Comparison of ENCODE assay signal across 8 cellular contexts in the genomic region with DNA sequence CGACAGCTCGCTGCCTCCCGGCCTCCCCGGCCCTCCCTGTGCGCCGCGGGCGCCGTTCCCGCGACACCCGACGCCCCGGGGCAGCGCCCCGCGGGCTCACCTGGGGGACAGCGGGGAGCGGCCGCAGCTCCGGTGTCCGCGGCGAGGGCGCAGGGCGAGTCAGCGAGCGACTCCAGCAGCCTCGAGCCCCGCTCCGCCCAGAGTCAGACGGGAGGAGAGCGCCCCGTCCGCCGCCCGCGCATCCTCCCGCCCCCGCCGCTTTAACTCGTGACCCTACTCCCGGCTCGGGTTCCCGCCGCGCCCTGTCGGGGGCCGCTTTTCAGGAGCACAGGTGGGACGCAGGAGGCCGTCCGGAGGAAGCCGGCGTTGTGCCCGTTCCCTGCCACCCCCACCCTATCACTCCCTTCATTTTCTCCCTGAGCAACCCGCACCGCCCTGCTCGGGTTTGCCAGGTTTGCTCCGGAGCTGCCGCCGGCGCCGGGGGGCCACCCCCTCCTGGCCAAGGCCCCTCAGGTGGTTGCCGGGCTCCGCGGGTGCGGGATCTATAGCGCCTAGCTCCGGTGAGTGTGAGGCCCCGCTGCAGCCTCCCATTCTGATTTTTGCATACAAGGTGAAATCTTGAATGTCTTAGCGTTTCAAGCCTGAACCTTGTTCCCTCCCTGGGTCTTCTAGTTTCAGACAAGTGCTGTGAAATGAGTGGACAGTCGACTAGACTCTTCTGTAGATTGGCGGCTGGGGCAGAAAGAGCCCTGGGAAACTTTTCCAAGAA. TPM values are rescaled to one million over a fixed set of nuclear protein-coding genes. Genes with fewer than 3 reads are reported as not detected.
DNase-seq lines count a peak whose midpoint lies in the region; ATAC-seq and TF ChIP-seq lines count a peak whose summit lies in the region.

A gene with protein sequence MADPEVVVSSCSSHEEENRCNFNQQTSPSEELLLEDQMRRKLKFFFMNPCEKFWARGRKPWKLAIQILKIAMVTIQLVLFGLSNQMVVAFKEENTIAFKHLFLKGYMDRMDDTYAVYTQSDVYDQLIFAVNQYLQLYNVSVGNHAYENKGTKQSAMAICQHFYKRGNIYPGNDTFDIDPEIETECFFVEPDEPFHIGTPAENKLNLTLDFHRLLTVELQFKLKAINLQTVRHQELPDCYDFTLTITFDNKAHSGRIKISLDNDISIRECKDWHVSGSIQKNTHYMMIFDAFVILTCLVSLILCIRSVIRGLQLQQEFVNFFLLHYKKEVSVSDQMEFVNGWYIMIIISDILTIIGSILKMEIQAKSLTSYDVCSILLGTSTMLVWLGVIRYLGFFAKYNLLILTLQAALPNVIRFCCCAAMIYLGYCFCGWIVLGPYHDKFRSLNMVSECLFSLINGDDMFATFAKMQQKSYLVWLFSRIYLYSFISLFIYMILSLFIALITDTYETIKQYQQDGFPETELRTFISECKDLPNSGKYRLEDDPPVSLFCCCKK (minus strand): TSS at position 205 of the 769 bp plus-strand sequence. CDS start 3,140 bp downstream, outside the sequence.

- WGBS in ectodermal cell, 2 experiments, result 0 to 1% methylated on average over 72 to 73 of the region's 73 CpGs

- H3K27me3 ChIP-seq in ectodermal cell (ENCODE audit: control insufficient read depth, insufficient read depth, low read length, poor library complexity, severe bottlenecking), result peaks cover 74% of the 10 kb centered on the region
- peaks cover 11 to 27% of the 10 kb centered on the region in 2 donors for H3K27me3 ChIP-seq in muscle layer of colon (ENCODE audit: control insufficient read depth in 1 of 2, insufficient read depth in 2 of 2, low read length in 2 of 2)
- H3K27me3 ChIP-seq in tibial artery, result peaks cover 4 to 35% of the 10 kb centered on the region in 2 donors

- no peak within 1 kb of the TSS for H3K27ac ChIP-seq in ectodermal cell (ENCODE audit: insufficient read depth, low read depth, low read length, poor library complexity, severe bottlenecking)
- no peak within 1 kb of the TSS for H3K27ac ChIP-seq in muscle layer of colon (ENCODE audit: low read depth, low read length)
- no peak within 1 kb of the TSS for H3K27ac ChIP-seq in tibial artery

- H3K4me1 ChIP-seq in ectodermal cell (ENCODE audit: control insufficient read depth, insufficient read depth, low read length) (no peaks in the 10 kb centered on the region), muscle layer of colon (ENCODE audit: insufficient read depth, low read length) (no peaks in the 10 kb centered on the region), tibial artery (peaks cover 0 to 15% (median 12%) of the 10 kb centered on the region in 4 donors)

- intact Hi-C loops in tibial artery (cut with DNase I; ENCODE audit: low total_unique reads), result no loop called here

- ATAC-seq in GM21825 (IDR thresholded peaks at IDR 0.05; ENCODE audit: unreplicated experiment), result peak; percentile 70

- DNase-seq in GM12864 (ENCODE audit: low read depth), result no peak
- DNase-seq in activated CD4-positive, CD25-positive, alpha-beta regulatory T cell treated with anti-CD3 and anti-CD28 coated beads, Interleukin-2, amount 50 U/mL, for 72 hours, result peak; percentile 37
- peak in 1 of 2 donors; percentile 32 for DNase-seq in tibial artery
- no peak for DNase-seq in midbrain (lab: John Stamatoyannopoulos, UW)

- no peak for TF ChIP-seq CTCF in GM12864 (IDR thresholded peaks at IDR 0.05; ENCODE audit: low read depth, low read length, missing control alignments)
- TF ChIP-seq CTCF in tibial artery (IDR thresholded peaks at IDR 0.05), result no peak

- H3K4me3 ChIP-seq in GM12864 (ENCODE audit: low read depth, low read length) (peak within 1 kb of the TSS; percentile 69), ectodermal cell (ENCODE audit: insufficient read depth, low read depth, low read length) (peak within 1 kb of the TSS; percentile 35), muscle layer of colon (ENCODE audit: low read depth in 1 of 2, low read length in 2 of 2) (peak within 1 kb of the TSS; percentile 33 to 45), tibial artery (peak within 1 kb of the TSS; percentile 37 to 59)

- H3K9me3 ChIP-seq in ectodermal cell (ENCODE audit: control insufficient read depth, low read length) (no peaks in the 10 kb centered on the region), muscle layer of colon (ENCODE audit: low read length) (no peaks in the 10 kb centered on the region), tibial artery (no peaks in the 10 kb centered on the region)

- TF ChIP-seq EP300 in Ishikawa (IDR thresholded peaks at IDR 0.05; ENCODE audit: borderline replicate concordance), result no peak

- peak; percentile 0; the same call in 1 of the 2 replicates for TF ChIP-seq RAD21 in Ishikawa (IDR thresholded peaks at IDR 0.05; ENCODE audit: low read depth)

- H3K36me3 ChIP-seq in ectodermal cell (ENCODE audit: control insufficient read depth, insufficient read depth, low read length) (no peaks in the 10 kb centered on the region), muscle layer of colon (ENCODE audit: insufficient read depth, low read length) (no peaks in the 10 kb centered on the region), tibial artery (no peaks in the 10 kb centered on the region)

- H3K9ac ChIP-seq in muscle layer of colon (ENCODE audit: low read length), result no peak within 1 kb of the TSS

TF ChIP-seq in Ishikawa, 13 proteins besides CTCF, POLR2A, EP300 and RAD21:
- peak; percentile 45; the same call in 1 of the 2 replicates for TF ChIP-seq NFIC (IDR thresholded peaks at IDR 0.05)
- peak; percentile 92 for TF ChIP-seq EGR1 (IDR thresholded peaks at IDR 0.05)
- TF ChIP-seq, protein P1, sequence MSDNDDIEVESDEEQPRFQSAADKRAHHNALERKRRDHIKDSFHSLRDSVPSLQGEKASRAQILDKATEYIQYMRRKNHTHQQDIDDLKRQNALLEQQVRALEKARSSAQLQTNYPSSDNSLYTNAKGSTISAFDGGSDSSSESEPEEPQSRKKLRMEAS (IDR thresholded peaks at IDR 0.05), result peak; percentile 59; the same call in 1 of the 2 replicates
- TF ChIP-seq, protein P2, sequence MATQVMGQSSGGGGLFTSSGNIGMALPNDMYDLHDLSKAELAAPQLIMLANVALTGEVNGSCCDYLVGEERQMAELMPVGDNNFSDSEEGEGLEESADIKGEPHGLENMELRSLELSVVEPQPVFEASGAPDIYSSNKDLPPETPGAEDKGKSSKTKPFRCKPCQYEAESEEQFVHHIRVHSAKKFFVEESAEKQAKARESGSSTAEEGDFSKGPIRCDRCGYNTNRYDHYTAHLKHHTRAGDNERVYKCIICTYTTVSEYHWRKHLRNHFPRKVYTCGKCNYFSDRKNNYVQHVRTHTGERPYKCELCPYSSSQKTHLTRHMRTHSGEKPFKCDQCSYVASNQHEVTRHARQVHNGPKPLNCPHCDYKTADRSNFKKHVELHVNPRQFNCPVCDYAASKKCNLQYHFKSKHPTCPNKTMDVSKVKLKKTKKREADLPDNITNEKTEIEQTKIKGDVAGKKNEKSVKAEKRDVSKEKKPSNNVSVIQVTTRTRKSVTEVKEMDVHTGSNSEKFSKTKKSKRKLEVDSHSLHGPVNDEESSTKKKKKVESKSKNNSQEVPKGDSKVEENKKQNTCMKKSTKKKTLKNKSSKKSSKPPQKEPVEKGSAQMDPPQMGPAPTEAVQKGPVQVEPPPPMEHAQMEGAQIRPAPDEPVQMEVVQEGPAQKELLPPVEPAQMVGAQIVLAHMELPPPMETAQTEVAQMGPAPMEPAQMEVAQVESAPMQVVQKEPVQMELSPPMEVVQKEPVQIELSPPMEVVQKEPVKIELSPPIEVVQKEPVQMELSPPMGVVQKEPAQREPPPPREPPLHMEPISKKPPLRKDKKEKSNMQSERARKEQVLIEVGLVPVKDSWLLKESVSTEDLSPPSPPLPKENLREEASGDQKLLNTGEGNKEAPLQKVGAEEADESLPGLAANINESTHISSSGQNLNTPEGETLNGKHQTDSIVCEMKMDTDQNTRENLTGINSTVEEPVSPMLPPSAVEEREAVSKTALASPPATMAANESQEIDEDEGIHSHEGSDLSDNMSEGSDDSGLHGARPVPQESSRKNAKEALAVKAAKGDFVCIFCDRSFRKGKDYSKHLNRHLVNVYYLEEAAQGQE (IDR thresholded peaks at IDR 0.05; ENCODE audit: low read depth), result no peak
- no peak for TF ChIP-seq CREB1 (IDR thresholded peaks at IDR 0.05; ENCODE audit: low read depth)
- TF ChIP-seq FOXM1 (IDR thresholded peaks at IDR 0.05; ENCODE audit: borderline replicate concordance, low read depth), result no peak
- TF ChIP-seq YY1 (IDR thresholded peaks at IDR 0.05; ENCODE audit: low read depth), result no peak
- peak; percentile 42; the same call in 1 of the 2 replicates for TF ChIP-seq TAF1 (IDR thresholded peaks at IDR 0.05; ENCODE audit: low read depth)
- no peak for TF ChIP-seq CEBPB (IDR thresholded peaks at IDR 0.05)
- TF ChIP-seq ZBTB7A (IDR thresholded peaks at IDR 0.05; ENCODE audit: low read depth), result no peak
- TF ChIP-seq TEAD4 (IDR thresholded peaks at IDR 0.05), result no peak
- TF ChIP-seq TCF12 (IDR thresholded peaks at IDR 0.05; ENCODE audit: low read depth), result no peak
- TF ChIP-seq, protein P3, sequence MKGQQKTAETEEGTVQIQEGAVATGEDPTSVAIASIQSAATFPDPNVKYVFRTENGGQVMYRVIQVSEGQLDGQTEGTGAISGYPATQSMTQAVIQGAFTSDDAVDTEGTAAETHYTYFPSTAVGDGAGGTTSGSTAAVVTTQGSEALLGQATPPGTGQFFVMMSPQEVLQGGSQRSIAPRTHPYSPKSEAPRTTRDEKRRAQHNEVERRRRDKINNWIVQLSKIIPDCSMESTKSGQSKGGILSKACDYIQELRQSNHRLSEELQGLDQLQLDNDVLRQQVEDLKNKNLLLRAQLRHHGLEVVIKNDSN (IDR thresholded peaks at IDR 0.05), result peak; percentile 72

RNA-seq across cellular contexts. Expression of the gene that starts here (rescaled TPM):
- polyA plus RNA-seq in ectodermal cell (2013, experiment 1 of 4), result 0.59 TPM
- polyA plus RNA-seq in ectodermal cell (2013, experiment 2 of 4), result 0.43 TPM
- polyA plus RNA-seq in ectodermal cell (2013, experiment 3 of 4), result 0.27 TPM
- polyA plus RNA-seq in ectodermal cell (2013, experiment 4 of 4), result 0.32 TPM
